In genomic region chr11:3946445-3947017, GRCh38 we compare ENCODE assay signal across 11 cellular contexts.
A peak's percentile ranks its signal among the peaks of the same experiment; 100 is the strongest.
DNase-seq lines count a peak whose midpoint lies in the region; ATAC-seq and TF ChIP-seq lines count a peak whose summit lies in the region.
"Had no signal": no experiment of that assay in that cellular context is flagged by ENCODE, and none has a peak within 500 bp of the region (broad histone marks: within the 10 kb centered on the region; RNA-seq: fewer than 3 reads in every experiment).

No MANE protein-coding gene starts in this region.

- no peak for TF ChIP-seq CTCF in testis (IDR thresholded peaks at IDR 0.05)

- H3K27me3 Mint-ChIP-seq in activated CD4-positive, alpha-beta T cell treated with anti-CD3 and anti-CD28 coated beads for 36 hours: no peaks in the 10 kb centered on the region
- no peaks in the 10 kb centered on the region for H3K27me3 Mint-ChIP-seq in activated T-helper 2 cell treated with anti-CD3 and anti-CD28 coated beads, Interferon-gamma antibody, Interleukin-2, Interleukin-4, amounts not matched to agents 10 μg/mL and 5 μg/mL and 100 μg/mL, durations not matched to agents 14 hours and 24 hours and 36 hours (ENCODE audit: low read depth)

- H3K4me3 ChIP-seq in testis: no peak overlapping the region
- H3K4me3 ChIP-seq: GM23248 had no signal

- ATAC-seq in activated CD4-positive, alpha-beta T cell treated with anti-CD3 and anti-CD28 coated beads for 36 hours: peak; percentile 18

- H3K27ac ChIP-seq in layer of hippocampus (ENCODE audit: low read depth, low read length) (peak overlapping the region; percentile 49), testis (peak overlapping the region; percentile 74 to 89)
- H3K27ac ChIP-seq: GM23248 had no signal

- no peaks in the 10 kb centered on the region for H3K36me3 ChIP-seq in testis (ENCODE audit: low read depth, missing control alignments)

- peak overlapping the region; percentile 34 for H3K4me3 Mint-ChIP-seq in activated CD4-positive, alpha-beta T cell treated with anti-CD3 and anti-CD28 coated beads for 36 hours
- H3K4me3 Mint-ChIP-seq in activated T-helper 2 cell treated with anti-CD3 and anti-CD28 coated beads, Interferon-gamma antibody, Interleukin-2, Interleukin-4, amounts not matched to agents 10 μg/mL and 5 μg/mL and 100 μg/mL, durations not matched to agents 14 hours and 24 hours and 36 hours (ENCODE audit: low read depth): peak overlapping the region; percentile 63

- peaks cover 37% of the 10 kb centered on the region for H3K36me3 Mint-ChIP-seq in activated CD4-positive, alpha-beta T cell treated with anti-CD3 and anti-CD28 coated beads for 36 hours (ENCODE audit: low read depth)
- H3K36me3 Mint-ChIP-seq in activated T-helper 2 cell treated with anti-CD3 and anti-CD28 coated beads, Interferon-gamma antibody, Interleukin-2, Interleukin-4, amounts not matched to agents 10 μg/mL and 5 μg/mL and 100 μg/mL, durations not matched to agents 14 hours and 24 hours and 36 hours (ENCODE audit: low read depth): peaks cover 47% of the 10 kb centered on the region

- H3K9me3 Mint-ChIP-seq in activated CD4-positive, alpha-beta T cell treated with anti-CD3 and anti-CD28 coated beads for 36 hours (ENCODE audit: low read depth): peaks cover 8% of the 10 kb centered on the region
- H3K9me3 Mint-ChIP-seq in activated T-helper 2 cell treated with anti-CD3 and anti-CD28 coated beads, Interferon-gamma antibody, Interleukin-2, Interleukin-4, amounts not matched to agents 10 μg/mL and 5 μg/mL and 100 μg/mL, durations not matched to agents 14 hours and 24 hours and 36 hours: peaks cover 4% of the 10 kb centered on the region

- no peaks in the 10 kb centered on the region for H3K27me3 ChIP-seq in layer of hippocampus (ENCODE audit: control insufficient read depth, insufficient read depth, low read length)
- H3K27me3 ChIP-seq in testis: no peaks in the 10 kb centered on the region

- DNase-seq in activated CD4-positive, alpha-beta T cell treated with anti-CD3 and anti-CD28 coated beads for 36 hours: no peak
- DNase-seq in activated CD4-positive, alpha-beta T cell treated with anti-CD3 and anti-CD28 coated beads for 48 hours: no peak
- DNase-seq in activated T-helper 2 cell treated with anti-CD3 and anti-CD28 coated beads, Interferon-gamma antibody, Interleukin-2, Interleukin-4, amounts not matched to agents 10 μg/mL and 5 μg/mL and 100 μg/mL, durations not matched to agents 14 hours and 24 hours and 36 hours (ENCODE audit: low spot score): no peak
- DNase-seq in testis (no peak), GF-D8 (lab: John Stamatoyannopoulos, UW) (no peak), OCI-M1 (lab: John Stamatoyannopoulos, UW) (no peak)
- no peak for DNase-seq in effector CD8-positive, alpha-beta T cell (lab: John Stamatoyannopoulos, UW)
- DNase-seq: ACHN, T1000 had no signal

- H3K9me3 ChIP-seq in testis: no peaks in the 10 kb centered on the region

- H3K4me1 Mint-ChIP-seq in activated CD4-positive, alpha-beta T cell treated with anti-CD3 and anti-CD28 coated beads for 36 hours: peaks cover 94% of the 10 kb centered on the region
- H3K4me1 Mint-ChIP-seq in activated T-helper 2 cell treated with anti-CD3 and anti-CD28 coated beads, Interferon-gamma antibody, Interleukin-2, Interleukin-4, amounts not matched to agents 10 μg/mL and 5 μg/mL and 100 μg/mL, durations not matched to agents 14 hours and 24 hours and 36 hours (ENCODE audit: low read depth): peaks cover 90% of the 10 kb centered on the region

- H3K4me1 ChIP-seq in testis: peaks cover 28% of the 10 kb centered on the region

- CTCF ChIA-PET in activated CD4-positive, alpha-beta T cell treated with anti-CD3 and anti-CD28 coated beads for 36 hours (lab: Charles Lee): interaction anchor here (1.2 to 2.0 kb wide), 3 partner anchors 7 to 97 kb away, joined by 4 to 7 read pairs (median 6); no protein-coding TSS in a partner anchor

- H3K27ac Mint-ChIP-seq in activated CD4-positive, alpha-beta T cell treated with anti-CD3 and anti-CD28 coated beads for 36 hours: peak overlapping the region; percentile 88
- peak overlapping the region; percentile 93 for H3K27ac Mint-ChIP-seq in activated T-helper 2 cell treated with anti-CD3 and anti-CD28 coated beads, Interferon-gamma antibody, Interleukin-2, Interleukin-4, amounts not matched to agents 10 μg/mL and 5 μg/mL and 100 μg/mL, durations not matched to agents 14 hours and 24 hours and 36 hours

- POLR2A ChIA-PET in activated CD4-positive, alpha-beta T cell treated with anti-CD3 and anti-CD28 coated beads for 36 hours (lab: Charles Lee): no interaction called here

- no peak for TF ChIP-seq POLR2A in testis (IDR thresholded peaks at IDR 0.05)

- WGBS in testis, 2 donors: 35 to 57% methylated on average over 2 of the region's 2 CpGs

- intact Hi-C loops in activated CD4-positive, alpha-beta T cell treated with anti-CD3 and anti-CD28 coated beads for 36 hours (cut with DNase I, micrococcal nuclease): loop anchor here in 1 of 2 experiments (1.0 kb wide), 1 partner anchor 13 kb away; no protein-coding TSS in a partner anchor
- intact Hi-C loops in activated T-helper 2 cell treated with anti-CD3 and anti-CD28 coated beads, Interferon-gamma antibody, Interleukin-2, Interleukin-4, amounts not matched to agents 10 μg/mL and 5 μg/mL and 100 μg/mL, durations not matched to agents 14 hours and 24 hours and 36 hours (cut with micrococcal nuclease): loop anchor here (1.0 to 5.0 kb wide), 4 partner anchors 23 to 89 kb away; partner anchors contain the start of gene STIM1
- intact Hi-C loops in testis (cut with DNase I; ENCODE audit: low total_unique reads): no loop called here
